ENCODE assay signal across 8 cellular contexts in genomic region chr7:101162551-101163280, GRCh38. TPM values are rescaled to one million over a fixed set of nuclear protein-coding genes. Genes with fewer than 3 reads are reported as not detected.
DNase-seq lines count a peak whose midpoint lies in the region; ATAC-seq and TF ChIP-seq lines count a peak whose summit lies in the region.

No MANE protein-coding gene starts in this region.

- peak overlapping the region; percentile 70 for H2BK5ac ChIP-seq in trophoblast cell (ENCODE audit: low read depth, low read length, poor library complexity)

- H3K36me3 ChIP-seq in esophagus squamous epithelium (peaks cover 7 to 43% (median 7%) of the 10 kb centered on the region in 3 donors), trophoblast cell (ENCODE audit: control insufficient read depth in 1 of 2, insufficient read depth in 2 of 2, low read length in 2 of 2) (peaks cover 15 to 19% of the 10 kb centered on the region in 2 experiments)

- H3K9ac ChIP-seq in trophoblast cell (ENCODE audit: low read length): peak overlapping the region; percentile 19

- H3K4me3 ChIP-seq in esophagus squamous epithelium: peak overlapping the region; percentile 18 to 60 (median 38)
- peak overlapping the region; percentile 71 for H3K4me3 ChIP-seq in trophoblast cell (ENCODE audit: low read depth, low read length)

- H3K36me3 Mint-ChIP-seq in T-helper 17 cell (ENCODE audit: low read depth): peaks cover 13% of the 10 kb centered on the region

- H3K79me2 ChIP-seq in trophoblast cell (ENCODE audit: control insufficient read depth, insufficient read depth, low read length, poor library complexity): no peaks in the 10 kb centered on the region

- peak overlapping the region; percentile 65 for H4K91ac ChIP-seq in trophoblast cell (ENCODE audit: low read depth, low read length)

- H2BK12ac ChIP-seq in trophoblast cell (ENCODE audit: low read length): no peak overlapping the region

- H3K18ac ChIP-seq in trophoblast cell (ENCODE audit: low read length): peak overlapping the region; percentile 66

- no peak overlapping the region for H2AK5ac ChIP-seq in trophoblast cell (ENCODE audit: low read length)

- H3K4me2 ChIP-seq in trophoblast cell (ENCODE audit: low read length): peak overlapping the region; percentile 90

- peak overlapping the region; percentile 16 for H3K4ac ChIP-seq in trophoblast cell (ENCODE audit: low read depth, low read length)

- 7% methylated on average over 7 to 17 of the region's 74 CpGs for WGBS in esophagus squamous epithelium, 2 donors
- WGBS in trophoblast cell (ENCODE audit: extremely low coverage, insufficient coverage, insufficient read length): no CpG with 5 or more reads among the region's 74 CpGs

- peak overlapping the region; percentile 76 for H3K14ac ChIP-seq in trophoblast cell (ENCODE audit: low read length)

- peaks cover 28% of the 10 kb centered on the region for H3K27me3 Mint-ChIP-seq in T-helper 17 cell

- ATAC-seq in T-helper 17 cell: no peak
- ATAC-seq in HG02798 (IDR thresholded peaks at IDR 0.05; ENCODE audit: poor library complexity, unreplicated experiment): no peak

- peak overlapping the region; percentile 79 for H4K8ac ChIP-seq in trophoblast cell (ENCODE audit: low read depth, low read length)

- H3K27ac ChIP-seq in esophagus squamous epithelium: peak overlapping the region in 1 of 4 donors; percentile 6
- H3K27ac ChIP-seq in trophoblast cell (ENCODE audit: low read depth, low read length): peak overlapping the region; percentile 90

- H3K4me1 ChIP-seq in esophagus squamous epithelium (peaks cover 33 to 45% (median 36%) of the 10 kb centered on the region in 3 donors), trophoblast cell (ENCODE audit: control insufficient read depth in 1 of 2, insufficient read depth in 2 of 2, low read length in 2 of 2) (peaks cover 51 to 65% of the 10 kb centered on the region in 2 experiments)

- H3K79me1 ChIP-seq in trophoblast cell (ENCODE audit: low read length): peaks cover 14% of the 10 kb centered on the region

- no peak overlapping the region for H3K27ac Mint-ChIP-seq in T-helper 17 cell

- H3K23ac ChIP-seq in trophoblast cell (ENCODE audit: low read length): no peak overlapping the region

- peak overlapping the region; percentile 57 for H2AFZ ChIP-seq in trophoblast cell (ENCODE audit: insufficient read depth, low read length, poor library complexity)

- peaks cover 5 to 79% (median 32%) of the 10 kb centered on the region in 4 donors for H3K27me3 ChIP-seq in esophagus squamous epithelium
- peaks cover 9% of the 10 kb centered on the region for H3K27me3 ChIP-seq in trophoblast cell (ENCODE audit: insufficient read depth, low read length)

- H2BK120ac ChIP-seq in trophoblast cell (ENCODE audit: insufficient read depth, low read length, poor library complexity): peak overlapping the region; percentile 34

- DNase-seq in NCI-H187 (lab: John Stamatoyannopoulos, UW) (peak; percentile 40 to 69), NCI-H187 treated with DMSO at 0.1 percent for 48 hours (lab: John Stamatoyannopoulos, UW) (no peak), M059J (ENCODE audit: low read depth) (peak; percentile 63), T-helper 17 cell (no peak), esophagus squamous epithelium (lab: John Stamatoyannopoulos, UW) (no peak), trophoblast cell (peak; percentile 57 to 70), NK-92 (lab: John Stamatoyannopoulos, UW; ENCODE audit: unreplicated experiment) (no peak)

- intact Hi-C loops in esophagus squamous epithelium (cut with DNase I): no loop called here

- peak overlapping the region; percentile 79 for H3K4me3 Mint-ChIP-seq in T-helper 17 cell

- no peak for TF ChIP-seq POLR2A in esophagus squamous epithelium (IDR thresholded peaks at IDR 0.05)

- peaks cover 24% of the 10 kb centered on the region for H3K4me1 Mint-ChIP-seq in T-helper 17 cell

- H3K9me3 ChIP-seq in T-helper 17 cell (ENCODE audit: control insufficient read depth, low read length, poor library complexity, severe bottlenecking) (no peaks in the 10 kb centered on the region), esophagus squamous epithelium (no peaks in the 10 kb centered on the region), trophoblast cell (ENCODE audit: insufficient read depth, low read depth, low read length) (no peaks in the 10 kb centered on the region)

- H4K12ac ChIP-seq in trophoblast cell (ENCODE audit: low read depth, low read length): no peak overlapping the region

- TF ChIP-seq CTCF in esophagus squamous epithelium (IDR thresholded peaks at IDR 0.05): no peak

RNA-seq across cellular contexts. Expression of gene VGF, which starts 2.7 kb away (rescaled TPM):
- total RNA-seq in M059J (2014; rRNA removed; shearing (Covaris generic)): 0.20 TPM in 1 of 2 replicates, not detected in the other
- total RNA-seq in T-helper 17 cell: not detected
- total RNA-seq in esophagus squamous epithelium: not detected
- 6.3 and 7.2 TPM in 2 replicates for polyA plus RNA-seq in trophoblast cell (2013)

RNA-seq across cellular contexts. Expression of gene AP1S1, which starts 8.4 kb away (rescaled TPM):
- 97.2 and 106 TPM in 2 replicates for total RNA-seq in M059J (2014; rRNA removed; shearing (Covaris generic))
- total RNA-seq in T-helper 17 cell: 10 to 100 TPM in 1 of 2 donors, 1 to 10 TPM in 1; 9.7 to 11.7 TPM
- 100 to 1,000 TPM in 1 of 4 donors, 10 to 100 TPM in 3; 42.7 to 144 (median 64.3) TPM for total RNA-seq in esophagus squamous epithelium
- 59.2 and 61.3 TPM in 2 replicates for polyA plus RNA-seq in trophoblast cell (2013)

RNA-seq across cellular contexts. Expression of gene NAT16, which starts 17.4 kb away (rescaled TPM):
- 0.12 TPM in 1 of 2 replicates, not detected in the other for total RNA-seq in M059J (2014; rRNA removed; shearing (Covaris generic))
- not detected for total RNA-seq in T-helper 17 cell
- not detected for total RNA-seq in esophagus squamous epithelium
- not detected in 2 replicates for polyA plus RNA-seq in trophoblast cell (2013)

RNA-seq across cellular contexts. Expression of gene SERPINE1, which starts 35.8 kb away (rescaled TPM):
- 102 and 119 TPM in 2 replicates for total RNA-seq in M059J (2014; rRNA removed; shearing (Covaris generic))
- total RNA-seq in T-helper 17 cell (1 to 10 TPM in 1 of 2 donors, under 1 TPM in 1; 0.32 to 2.5 TPM), esophagus squamous epithelium (1 to 10 TPM; 1.1 to 4.8 (median 3.1) TPM)
- polyA plus RNA-seq in trophoblast cell (2013): 148 and 173 TPM in 2 replicates

RNA-seq across cellular contexts. Expression of gene MOGAT3, which starts 38.1 kb away (rescaled TPM):
- not detected in 2 replicates for total RNA-seq in M059J (2014; rRNA removed; shearing (Covaris generic))
- total RNA-seq in T-helper 17 cell (not detected), esophagus squamous epithelium (not detected)
- 0.04 TPM in 1 of 2 replicates, not detected in the other for polyA plus RNA-seq in trophoblast cell (2013)

Comparison
In these comparisons a context has a peak if more than half of its experiments do, and no peak if none do; other contexts are left out.
1. DNase-seq: peak in NCI-H187 (2 of 2), M059J (single experiment) and trophoblast cell (2 of 2); none in NCI-H187 treated with DMSO at 0.1 percent for 48 hours (single experiment), T-helper 17 cell (0 of 3), esophagus squamous epithelium (single experiment) and NK-92 (single experiment).